11 cellular contexts compared by ENCODE assay signal in the genomic region with DNA sequence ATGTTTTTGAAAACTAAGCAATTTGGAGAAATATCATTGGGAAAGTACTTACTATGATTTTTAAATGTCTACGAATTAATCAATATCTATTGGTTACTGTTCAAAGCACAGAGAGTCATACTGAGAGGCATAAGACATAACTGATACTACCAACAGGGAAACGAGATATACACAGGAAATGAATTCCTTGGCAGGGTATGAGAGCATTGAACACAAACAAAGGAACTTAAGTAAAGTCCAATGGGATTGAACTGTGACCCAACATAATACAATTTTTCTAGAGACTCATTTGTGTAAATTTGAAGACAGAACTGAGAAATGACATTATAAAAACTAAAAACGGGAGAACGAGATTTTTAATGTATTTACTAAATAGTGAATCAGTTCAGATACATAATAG. TPM values are rescaled to one million over a fixed set of nuclear protein-coding genes. Genes with fewer than 3 reads are reported as not detected.
DNase-seq lines count a peak whose midpoint lies in the region; ATAC-seq and TF ChIP-seq lines count a peak whose summit lies in the region.
"Had no signal": no experiment of that assay in that cellular context is flagged by ENCODE, and none has a peak within 500 bp of the region (broad histone marks: within the 10 kb centered on the region; RNA-seq: fewer than 3 reads in every experiment).

No MANE protein-coding gene starts in this region.

- DNase-seq in right atrium auricular region (ENCODE audit: low spot score) (no peak), left ventricle myocardium superior (no peak), chondrocyte (ENCODE audit: low spot score) (no peak), uterus (no peak), NCI-H1092 (lab: John Stamatoyannopoulos, UW) (no peak), iPS-NIHi11 (ENCODE audit: low spot score) (no peak)
- no peak for DNase-seq in naive thymus-derived CD4-positive, alpha-beta T cell
- DNase-seq: AML-193, testis had no signal

- peaks cover 45% of the 10 kb centered on the region for H3K4me1 Mint-ChIP-seq in chondrocyte (ENCODE audit: low read depth)
- peaks cover 16 to 40% (median 33%) of the 10 kb centered on the region in 7 donors for H3K4me1 Mint-ChIP-seq in naive thymus-derived CD4-positive, alpha-beta T cell

- H3K36me3 Mint-ChIP-seq in chondrocyte (ENCODE audit: low read depth), result peaks cover 7% of the 10 kb centered on the region
- H3K36me3 Mint-ChIP-seq in naive thymus-derived CD4-positive, alpha-beta T cell, result peaks cover 0 to 9% (median 0%) of the 10 kb centered on the region in 5 donors

- H3K27me3 ChIP-seq in right atrium auricular region (no peaks in the 10 kb centered on the region), uterus (no peaks in the 10 kb centered on the region)
- no peaks in the 10 kb centered on the region for H3K27me3 ChIP-seq in naive thymus-derived CD4-positive, alpha-beta T cell (ENCODE audit: control insufficient read depth in 2 of 2, insufficient read depth in 2 of 2, low read length in 2 of 2)
- H3K27me3 ChIP-seq: SJCRH30, testis had no signal

- H3K27ac Mint-ChIP-seq in chondrocyte (ENCODE audit: unreplicated experiment), result peak overlapping the region; percentile 60
- peak overlapping the region in 3 of 9 donors; percentile 7 to 82 (median 80) for H3K27ac Mint-ChIP-seq in naive thymus-derived CD4-positive, alpha-beta T cell

- H3K9me3 Mint-ChIP-seq in chondrocyte (ENCODE audit: low read depth), result no peaks in the 10 kb centered on the region
- no peaks in the 10 kb centered on the region for H3K9me3 Mint-ChIP-seq in naive thymus-derived CD4-positive, alpha-beta T cell

- POLR2A ChIA-PET in naive thymus-derived CD4-positive, alpha-beta T cell (lab: Charles Lee), result interaction anchor here (0.8 to 1.8 kb wide), 2 partner anchors 9 to 13 kb away, joined by 6 to 7 read pairs; no protein-coding TSS in a partner anchor

- CTCF ChIA-PET in naive thymus-derived CD4-positive, alpha-beta T cell (lab: Charles Lee), result interaction anchor here (1.0 to 1.8 kb wide), 2 partner anchors 10 to 122 kb away, joined by 3 to 7 read pairs; no protein-coding TSS in a partner anchor

- H3K4me3 Mint-ChIP-seq in chondrocyte (ENCODE audit: unreplicated experiment), result no peak overlapping the region
- H3K4me3 Mint-ChIP-seq in naive thymus-derived CD4-positive, alpha-beta T cell, result peak overlapping the region in 8 of 10 donors; percentile 9 to 92 (median 50)

- H3K4me1 ChIP-seq in right atrium auricular region, result peaks cover 0 to 12% of the 10 kb centered on the region in 2 donors
- H3K4me1 ChIP-seq in naive thymus-derived CD4-positive, alpha-beta T cell (ENCODE audit: control insufficient read depth in 2 of 2, insufficient read depth in 2 of 2, low read length in 2 of 2), result peaks cover 0 to 15% of the 10 kb centered on the region in 2 donors
- H3K4me1 ChIP-seq in uterus, result no peaks in the 10 kb centered on the region
- H3K4me1 ChIP-seq: SJCRH30, testis had no signal

- TF ChIP-seq POLR2A in uterus (IDR thresholded peaks at IDR 0.05), result no peak

- TF ChIP-seq CTCF in right atrium auricular region (IDR thresholded peaks at IDR 0.05) (no peak), chondrocyte (IDR thresholded peaks at IDR 0.05) (no peak), uterus (IDR thresholded peaks at IDR 0.05) (no peak)

- H3K9me3 ChIP-seq in right atrium auricular region (no peaks in the 10 kb centered on the region), uterus (no peaks in the 10 kb centered on the region)
- H3K9me3 ChIP-seq in naive thymus-derived CD4-positive, alpha-beta T cell (ENCODE audit: control insufficient read depth in 2 of 3, low read length in 3 of 3), result no peaks in the 10 kb centered on the region
- H3K9me3 ChIP-seq: SJCRH30, testis had no signal

- no peak overlapping the region for H3K4me3 ChIP-seq in right atrium auricular region
- no peak overlapping the region for H3K4me3 ChIP-seq in naive thymus-derived CD4-positive, alpha-beta T cell (ENCODE audit: low read length)
- peak overlapping the region in 1 of 2 donors; percentile 59 for H3K4me3 ChIP-seq in uterus

- H3K36me3 ChIP-seq in right atrium auricular region (no peaks in the 10 kb centered on the region), uterus (no peaks in the 10 kb centered on the region)
- H3K36me3 ChIP-seq in naive thymus-derived CD4-positive, alpha-beta T cell (ENCODE audit: control insufficient read depth in 2 of 3, insufficient read depth in 3 of 3, low read length in 3 of 3), result no peaks in the 10 kb centered on the region
- H3K36me3 ChIP-seq: SJCRH30 had no signal

- no peaks in the 10 kb centered on the region for H3K27me3 Mint-ChIP-seq in chondrocyte (ENCODE audit: low read depth)
- peaks cover 0 to 41% (median 6%) of the 10 kb centered on the region in 5 donors for H3K27me3 Mint-ChIP-seq in naive thymus-derived CD4-positive, alpha-beta T cell

- H3K27ac ChIP-seq in right atrium auricular region (peak overlapping the region; percentile 85 to 94), uterus (peak overlapping the region; percentile 96)
- no peak overlapping the region for H3K27ac ChIP-seq in naive thymus-derived CD4-positive, alpha-beta T cell (ENCODE audit: low read depth, low read length)
- H3K27ac ChIP-seq: SJCRH30 had no signal

- intact Hi-C loops in left ventricle myocardium superior (cut with micrococcal nuclease), result loop anchor here (10.0 kb wide), 2 partner anchors 82 to 128 kb away; no protein-coding TSS in a partner anchor
- intact Hi-C loops in naive thymus-derived CD4-positive, alpha-beta T cell (cut with micrococcal nuclease), result loop anchor here in 1 of 2 donors (2.0 to 5.0 kb wide), 2 partner anchors 16 to 59 kb away; no protein-coding TSS in a partner anchor
- intact Hi-C loops in uterus (cut with DNase I; ENCODE audit: low total_unique reads), result loop anchor here (5.0 kb wide), 1 partner anchor 131 kb away; no protein-coding TSS in a partner anchor

- ATAC-seq in left ventricle myocardium superior (no peak), HG03159 (IDR thresholded peaks at IDR 0.05; ENCODE audit: unreplicated experiment) (no peak)
- no peak for ATAC-seq in naive thymus-derived CD4-positive, alpha-beta T cell

RNA-seq across cellular contexts. Expression of a gene that starts 1.3 kb away (rescaled TPM):
- total RNA-seq in right atrium auricular region (10 to 100 TPM; 13.2 to 26.8 TPM), left ventricle myocardium superior (29.2 TPM), chondrocyte (228 to 346 TPM (median 340 TPM) in 3 replicates), uterus (10 to 100 TPM; 41.8 to 94.0 (median 69.6) TPM)
- total RNA-seq in naive thymus-derived CD4-positive, alpha-beta T cell, result 1 to 10 TPM in 4 of 5 experiments, under 1 TPM in 1; 0.92 to 8.7 (median 2.4) TPM
- polyA plus RNA-seq in naive thymus-derived CD4-positive, alpha-beta T cell, result 1 to 10 TPM; 1.6 to 1.8 TPM

RNA-seq across cellular contexts. Expression of a gene that starts 1.3 kb away (rescaled TPM):
- 10 to 100 TPM in 1 of 2 donors, 1 to 10 TPM in 1; 8.5 to 11.8 TPM for total RNA-seq in right atrium auricular region
- 22.5 TPM for total RNA-seq in left ventricle myocardium superior
- total RNA-seq in chondrocyte, result 133 to 154 TPM (median 134 TPM) in 3 replicates
- 10 to 100 TPM in 2 of 5 experiments, 1 to 10 TPM in 3; 7.7 to 16.8 (median 9.7) TPM for total RNA-seq in naive thymus-derived CD4-positive, alpha-beta T cell
- polyA plus RNA-seq in naive thymus-derived CD4-positive, alpha-beta T cell, result 1 to 10 TPM; 4.6 to 6.1 TPM
- total RNA-seq in uterus, result 10 to 100 TPM; 16.5 to 35.8 (median 24.6) TPM
